In the genomic region with DNA sequence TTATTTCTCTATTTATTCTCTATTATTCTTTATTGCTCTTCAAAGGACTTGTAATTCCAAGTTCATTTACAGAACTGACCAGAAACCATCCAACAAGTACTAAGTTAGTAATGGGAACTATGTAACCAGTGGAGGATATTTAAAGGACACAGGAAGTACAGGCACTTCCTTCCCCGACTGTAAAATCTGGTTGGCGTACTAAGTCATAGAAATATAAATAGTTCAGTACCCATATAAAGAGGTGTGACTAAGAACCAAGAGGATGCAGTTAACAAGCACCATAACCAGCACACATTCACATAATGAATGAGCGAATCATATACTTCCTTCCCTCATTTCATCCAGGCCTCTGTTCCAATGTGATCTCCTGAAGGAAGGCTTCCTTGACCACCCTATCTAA, we compare ENCODE assay signal across 12 cellular contexts. TPM values are rescaled to one million over a fixed set of nuclear protein-coding genes. Genes with fewer than 3 reads are reported as not detected.
A peak's percentile ranks its signal among the peaks of the same experiment; 100 is the strongest.
DNase-seq lines count a peak whose midpoint lies in the region; ATAC-seq, FAIRE-seq and TF ChIP-seq lines count a peak whose summit lies in the region.
"Had no signal": no experiment of that assay in that cellular context is flagged by ENCODE, and none has a peak within 500 bp of the region (broad histone marks: within the 10 kb centered on the region; RNA-seq: fewer than 3 reads in every experiment).

No MANE protein-coding gene starts in this region.

- H2AFZ ChIP-seq in Karpas-422 (ENCODE audit: low read length) (peak overlapping the region; percentile 63), GM12878 (ENCODE audit: control insufficient read depth, low read depth, low read length) (no peak overlapping the region; the same call in 1 of the 2 replicates)

- no peak for TF ChIP-seq CTCF in GM12878 (IDR thresholded peaks at IDR 0.05 in 2 of 3, conservative IDR thresholded peaks at IDR 0.05 in 1 of 3; ENCODE audit: control insufficient read depth in 2 of 3, extremely low read depth in 1 of 3, insufficient read depth in 1 of 3, low read depth in 3 of 3, low read length in 3 of 3)
- no peak for TF ChIP-seq CTCF in neural crest cell (conservative IDR thresholded peaks at IDR 0.05)
- no peak for TF ChIP-seq CTCF in vagina (IDR thresholded peaks at IDR 0.05)
- no peak for TF ChIP-seq CTCF in GM13976 (IDR thresholded peaks at IDR 0.05; ENCODE audit: borderline replicate concordance, control extremely low read depth, extremely low read depth, insufficient read depth, missing control alignments)

- no peaks in the 10 kb centered on the region for H3K27me3 ChIP-seq in Karpas-422 (ENCODE audit: low read length)
- no peaks in the 10 kb centered on the region for H3K27me3 ChIP-seq in GM12878 (replicated peaks in 1 of 2; ENCODE audit: control insufficient read depth in 2 of 2, insufficient read depth in 2 of 2, low read length in 1 of 2)
- H3K27me3 ChIP-seq in vagina, result no peaks in the 10 kb centered on the region

- TF ChIP-seq POLR2A in GM12878 (IDR thresholded peaks at IDR 0.05; ENCODE audit: low read depth, low read length) (no peak), vagina (IDR thresholded peaks at IDR 0.05) (no peak)

- POLR2A ChIA-PET in GM12878 (lab: Charles Lee), result interaction anchor here (0.7 kb wide), 1 partner anchor 849 kb away, joined by 5 read pairs; no protein-coding TSS in a partner anchor

- no peak overlapping the region for H3K27ac Mint-ChIP-seq in neural crest cell (ENCODE audit: unreplicated experiment)
- H3K27ac Mint-ChIP-seq: activated T-cell treated with anti-CD3 and anti-CD28 coated beads, Interleukin-2, amount 50 U/mL, for 24 hours had no signal

- H4K20me1 ChIP-seq in Karpas-422 (ENCODE audit: insufficient read depth, low read depth, low read length) (no peaks in the 10 kb centered on the region), GM12878 (ENCODE audit: control insufficient read depth, insufficient read depth) (no peaks in the 10 kb centered on the region)

- no TSS peak for BruUV-seq in GM12878 (replicated peaks; lab: Mats Ljungman, UMichigan)

- H3K36me3 Mint-ChIP-seq in neural crest cell (ENCODE audit: low read depth), result peaks cover 22% of the 10 kb centered on the region

- H3K79me2 ChIP-seq in Karpas-422 (ENCODE audit: low read length) (peaks cover 14% of the 10 kb centered on the region), GM12878 (ENCODE audit: control insufficient read depth, insufficient read depth, low read length) (peaks cover 15% of the 10 kb centered on the region)

- SMC1A ChIA-PET in GM12878 (lab: Charles Lee; ENCODE audit: uncharacterized antibody, unreplicated experiment), result interaction anchor here (1.1 kb wide), 1 partner anchor 62 kb away, joined by 3 read pairs; no protein-coding TSS in a partner anchor

- ATAC-seq in GM18511 (IDR thresholded peaks at IDR 0.05; ENCODE audit: unreplicated experiment) (peak; percentile 3), GM12878 (no peak), HG02610 (IDR thresholded peaks at IDR 0.05; ENCODE audit: unreplicated experiment) (no peak), GM18502 (IDR thresholded peaks at IDR 0.05; ENCODE audit: poor library complexity, unreplicated experiment) (no peak)

- H3K9ac ChIP-seq in Karpas-422 (ENCODE audit: low read length) (no peak overlapping the region), GM12878 (ENCODE audit: control insufficient read depth, insufficient read depth, low read length) (no peak overlapping the region)

- intact Hi-C loops in GM12878 (cut with micrococcal nuclease; ENCODE audit: unreplicated experiment), result no loop called here
- intact Hi-C loops in vagina (cut with DNase I), result no loop called here

- no peak for TF ChIP-seq RAD21 in GM12878 (IDR thresholded peaks at IDR 0.05; ENCODE audit: insufficient read depth, low read depth, low read length)

- in situ Hi-C loops in GM12878 (cut with MboI), result no loop called here
- in situ Hi-C loops in GM13976 (cut with MboI; ENCODE audit: low sequenced_read_pairs, unreplicated experiment), result no loop called here

- CTCF ChIA-PET in GM12878 (lab: Yijun Ruan, JAX), result no interaction called here

- H3K4me1 ChIP-seq in Karpas-422 (ENCODE audit: low read length), result peaks cover 22% of the 10 kb centered on the region
- peaks cover 7% of the 10 kb centered on the region for H3K4me1 ChIP-seq in GM12878 (ENCODE audit: control insufficient read depth, insufficient read depth, low read length)
- peaks cover 15% of the 10 kb centered on the region for H3K4me1 ChIP-seq in vagina

- H3K4me2 ChIP-seq in Karpas-422 (ENCODE audit: low read depth, low read length, poor library complexity, severe bottlenecking) (no peak overlapping the region), GM12878 (ENCODE audit: control insufficient read depth, insufficient read depth) (no peak overlapping the region)

- RAD21 ChIA-PET in GM12878 (lab: Charles Lee; ENCODE audit: unreplicated experiment), result interaction anchor here (1.8 kb wide), 1 partner anchor 62 kb away, joined by 6 read pairs; no protein-coding TSS in a partner anchor

- TF ChIP-seq EP300 in GM12878 (IDR thresholded peaks at IDR 0.05; ENCODE audit: borderline replicate concordance in 1 of 2, control insufficient read depth in 1 of 2, low read depth in 2 of 2, low read length in 2 of 2), result no peak

- peak; percentile 70 for DNase-seq in Karpas-422
- DNase-seq in GM12878 (ENCODE audit: low read depth, low spot score), result no peak
- DNase-seq in neural crest cell (ENCODE audit: low read depth, low spot score), result no peak
- no peak for DNase-seq in vagina (ENCODE audit: extremely low spot score in 2 of 2)
- DNase-seq in GM13976 (ENCODE audit: low spot score), result no peak
- DNase-seq: activated T-cell treated with anti-CD3 and anti-CD28 coated beads, Interleukin-2, amount 50 U/mL, for 24 hours; DMS53; NCI-H82; T-helper 9 cell had no signal

- H3K9me3 ChIP-seq in Karpas-422 (ENCODE audit: low read length) (no peaks in the 10 kb centered on the region), GM12878 (replicated peaks; ENCODE audit: control insufficient read depth, insufficient read depth, low read length) (no peaks in the 10 kb centered on the region), vagina (no peaks in the 10 kb centered on the region)

- no peaks in the 10 kb centered on the region for H3K9me2 ChIP-seq in Karpas-422 (replicated peaks; ENCODE audit: insufficient read depth, low read length)

- peaks cover 8% of the 10 kb centered on the region for H3K9me3 Mint-ChIP-seq in neural crest cell
- H3K9me3 Mint-ChIP-seq: activated T-cell treated with anti-CD3 and anti-CD28 coated beads, Interleukin-2, amount 50 U/mL, for 24 hours had no signal

- H3K4me3 ChIP-seq in Karpas-422 (ENCODE audit: low read length) (no peak overlapping the region), GM12878 (no peak overlapping the region), vagina (no peak overlapping the region)

- no peak overlapping the region for H3K27ac ChIP-seq in Karpas-422 (ENCODE audit: low read length)
- H3K27ac ChIP-seq in GM12878 (ENCODE audit: control insufficient read depth, insufficient read depth), result no peak overlapping the region
- no peak overlapping the region for H3K27ac ChIP-seq in vagina

- H3K4me1 Mint-ChIP-seq in neural crest cell, result peaks cover 16% of the 10 kb centered on the region

- no peak for FAIRE-seq in GM12878 (lab: Jason Lieb, UNC)

- 0% methylated on average over 3 of the region's 3 CpGs for WGBS in GM12878 (ENCODE audit: insufficient coverage, insufficient replicate concordance, low lambda C conversion rate, missing lambda C conversion rate)

- peak overlapping the region; percentile 42 for H3K4me3 Mint-ChIP-seq in neural crest cell
- H3K4me3 Mint-ChIP-seq: activated T-cell treated with anti-CD3 and anti-CD28 coated beads, Interleukin-2, amount 50 U/mL, for 24 hours had no signal

- H3K36me3 ChIP-seq in Karpas-422 (ENCODE audit: insufficient read depth, low read length), result no peaks in the 10 kb centered on the region
- no peaks in the 10 kb centered on the region for H3K36me3 ChIP-seq in GM12878 (ENCODE audit: control insufficient read depth in 2 of 2, insufficient read depth in 2 of 2, low read length in 1 of 2)
- no peaks in the 10 kb centered on the region for H3K36me3 ChIP-seq in vagina

- H3K27me3 Mint-ChIP-seq in neural crest cell (ENCODE audit: low read depth), result no peaks in the 10 kb centered on the region
- H3K27me3 Mint-ChIP-seq: activated T-cell treated with anti-CD3 and anti-CD28 coated beads, Interleukin-2, amount 50 U/mL, for 24 hours had no signal

TF ChIP-seq in GM12878, 131 proteins besides CTCF, POLR2A, EP300 and RAD21 (continues in another document):
- TF ChIP-seq TARDBP (IDR thresholded peaks at IDR 0.05; ENCODE audit: borderline replicate concordance), result no peak
- TF ChIP-seq ETV6 (conservative IDR thresholded peaks at IDR 0.05 in 1 of 2, IDR thresholded peaks at IDR 0.05 in 1 of 2; ENCODE audit: borderline replicate concordance in 1 of 2, low read depth in 1 of 2), result peak in 1 of 2 experiments; percentile 75; a peak in 2 of 4 replicates
- no peak for TF ChIP-seq NR2C2 (IDR thresholded peaks at IDR 0.05; ENCODE audit: borderline replicate concordance, control insufficient read depth, insufficient read length, low read depth)

RNA-seq across cellular contexts. Expression of gene EIF4E, which starts 3.6 kb away (rescaled TPM):
- total RNA-seq in Karpas-422 (2014; rRNA removed; shearing (Covaris generic); ENCODE audit: low replicate concordance), result 89.9 and 130 TPM in 2 replicates
- total RNA-seq in GM12878 (2013; cell fraction: nucleolus; rRNA removed), result 103 and 122 TPM in 2 replicates
- total RNA-seq in GM12878 (2014; rRNA removed) (110 and 150 TPM in 2 replicates), GM12878 (2014; rRNA removed; fragmentation: Illumina TruSeq; extraction: Trizol) (247 and 272 TPM in 2 replicates), GM12878 (2021) (104 and 119 TPM in 2 replicates), neural crest cell (144 and 145 TPM in 2 replicates), vagina (61.6 TPM)
- polyA plus RNA-seq in GM12878 (2011; ENCODE audit: low read depth), result 20.4 TPM
- polyA plus RNA-seq in GM12878 (2011; rRNA removed) (158 and 229 TPM in 2 replicates), GM12878 (2014; fragmentation: Illumina TruSeq; extraction: Trizol) (145 and 213 TPM in 2 replicates), GM12878 (2014; fragmentation: Nextera tagmentation; extraction: Ambion mirVana) (100 to 1,000 TPM; 167 to 372 TPM), GM12878 (2014; rRNA removed) (95.5 and 104 TPM in 2 replicates), GM12878 (2016; fragmentation: Nextera tagmentation; extraction: Ambion mirVana) (100 to 1,000 TPM; 182 to 195 TPM)
- polyA plus RNA-seq in GM12878 (2011; cell fraction: cytosol; rRNA removed), result 50.1 and 63.6 TPM in 2 replicates
- 42.9 and 79.1 TPM in 2 replicates for polyA plus RNA-seq in GM12878 (2011; cell fraction: nucleus; rRNA removed)
- 43.7 and 54.1 TPM in 2 replicates for polyA plus RNA-seq in GM12878 (2012)
- polyA minus RNA-seq in GM12878 (2011; rRNA and poly(A)+ RNA removed), result 51.8 and 107 TPM in 2 replicates
- 47.4 and 54.5 TPM in 2 replicates for polyA minus RNA-seq in GM12878 (2011; cell fraction: cytosol; rRNA and poly(A)+ RNA removed)
- 34.3 and 75.1 TPM in 2 replicates for polyA minus RNA-seq in GM12878 (2011; cell fraction: nucleus; rRNA and poly(A)+ RNA removed)
